ENCODE assay signal across 1 cellular context in genomic region chr3:10140996-10141546, GRCh38.
A peak's percentile ranks its signal among the peaks of the same experiment; 100 is the strongest.
TF ChIP-seq lines count a peak whose summit lies in the region.

No MANE protein-coding gene starts in this region.

TF ChIP-seq in HEK293, 187 proteins besides CTCF, POLR2A, EP300 and RAD21 (continued from another document):
- TF ChIP-seq ZNF518A (tag by site-specific recombination; conservative IDR thresholded peaks at IDR 0.05; ENCODE audit: low read depth) (peak; percentile 41; the same call in 1 of the 2 replicates), ZNF776 (tag by site-specific recombination; IDR thresholded peaks at IDR 0.05; ENCODE audit: borderline replicate concordance) (no peak), ZNF416 (tag by site-specific recombination; IDR thresholded peaks at IDR 0.05) (no peak), ZNF433 (tag by site-specific recombination; IDR thresholded peaks at IDR 0.05; ENCODE audit: low read depth) (no peak), ZNF239 (tag by site-specific recombination; IDR thresholded peaks at IDR 0.05) (no peak), ZNF585B (tag by site-specific recombination; IDR thresholded peaks at IDR 0.05) (no peak), ZNF114 (tag by site-specific recombination; IDR thresholded peaks at IDR 0.05) (no peak), ZNF350 (tag by site-specific recombination; IDR thresholded peaks at IDR 0.05) (no peak), PRDM6 (tag by site-specific recombination; IDR thresholded peaks at IDR 0.05) (no peak), ZNF214 (tag by site-specific recombination; IDR thresholded peaks at IDR 0.05; ENCODE audit: borderline replicate concordance) (no peak), PRDM10 (tag by site-specific recombination; IDR thresholded peaks at IDR 0.05) (no peak), ZSCAN16 (tag by site-specific recombination; IDR thresholded peaks at IDR 0.05) (no peak), ZNF544 (tag by site-specific recombination; IDR thresholded peaks at IDR 0.05) (no peak), ZNF621 (tag by site-specific recombination; IDR thresholded peaks at IDR 0.05) (no peak), ZSCAN30 (tag by site-specific recombination; IDR thresholded peaks at IDR 0.05) (peak; percentile 59; the same call in 1 of the 2 replicates), ZNF843 (tag by site-specific recombination; IDR thresholded peaks at IDR 0.05) (no peak), ZNF449 (tag by site-specific recombination; IDR thresholded peaks at IDR 0.05) (no peak; the same call in 1 of the 2 replicates), ZFP41 (tag by site-specific recombination; IDR thresholded peaks at IDR 0.05; ENCODE audit: borderline replicate concordance) (no peak), HOXD13 (CRISPR knock-in tag; IDR thresholded peaks at IDR 0.05; ENCODE audit: borderline replicate concordance) (no peak), ZNF133 (tag by site-specific recombination; IDR thresholded peaks at IDR 0.05) (no peak), ZFP37 (tag by site-specific recombination; IDR thresholded peaks at IDR 0.05) (no peak), MZF1 (tag by site-specific recombination; IDR thresholded peaks at IDR 0.05; ENCODE audit: borderline replicate concordance) (no peak)
